In genomic region chr4:159175165-159175988, GRCh38 we compare ENCODE assay signal across 8 cellular contexts.
A peak's percentile ranks its signal among the peaks of the same experiment; 100 is the strongest.
DNase-seq lines count a peak whose midpoint lies in the region; ATAC-seq, FAIRE-seq and TF ChIP-seq lines count a peak whose summit lies in the region.

No MANE protein-coding gene starts in this region.

- DNase-seq in H54 (ENCODE audit: insufficient read length, low spot score) (peak; percentile 3), LNCaP clone FGC (ENCODE audit: low read depth) (peak; percentile 68), SHP77 (lab: John Stamatoyannopoulos, UW) (peak; percentile 65 to 75), glomerular visceral epithelial cell (ENCODE audit: extremely low spot score) (peak; percentile 93), trophoblast cell (peak; percentile 71 to 97), upper lobe of right lung (no peak)
- peak; percentile 76 for DNase-seq in activated naive CD4-positive, alpha-beta T cell treated with anti-CD3 and anti-CD28 coated beads for 36 hours

- peaks cover 75% of the 10 kb centered on the region for H3K4me1 Mint-ChIP-seq in activated naive CD4-positive, alpha-beta T cell treated with anti-CD3 and anti-CD28 coated beads for 36 hours (ENCODE audit: low read depth)

- peak overlapping the region; percentile 54 for H3K4me2 ChIP-seq in trophoblast cell (ENCODE audit: low read length)

- no peak overlapping the region for H2BK5ac ChIP-seq in trophoblast cell (ENCODE audit: low read depth, low read length, poor library complexity)

- no peak overlapping the region for H3K27ac Mint-ChIP-seq in activated naive CD4-positive, alpha-beta T cell treated with anti-CD3 and anti-CD28 coated beads for 36 hours

- H3K36me3 Mint-ChIP-seq in activated naive CD4-positive, alpha-beta T cell treated with anti-CD3 and anti-CD28 coated beads for 36 hours (ENCODE audit: low read depth), result no peaks in the 10 kb centered on the region

- H2BK120ac ChIP-seq in trophoblast cell (ENCODE audit: insufficient read depth, low read length, poor library complexity), result no peak overlapping the region

- no peak overlapping the region for H3K23ac ChIP-seq in trophoblast cell (ENCODE audit: low read length)

- no peak overlapping the region for H4K91ac ChIP-seq in trophoblast cell (ENCODE audit: low read depth, low read length)

- H3K27me3 ChIP-seq in trophoblast cell (ENCODE audit: insufficient read depth, low read length) (no peaks in the 10 kb centered on the region), upper lobe of right lung (no peaks in the 10 kb centered on the region)

- H3K27me3 Mint-ChIP-seq in activated naive CD4-positive, alpha-beta T cell treated with anti-CD3 and anti-CD28 coated beads for 36 hours (ENCODE audit: low read depth), result peaks cover 3% of the 10 kb centered on the region

- H3K79me2 ChIP-seq in trophoblast cell (ENCODE audit: control insufficient read depth, insufficient read depth, low read length, poor library complexity), result peaks cover 7% of the 10 kb centered on the region

- peaks cover 11 to 13% of the 10 kb centered on the region in 2 experiments for H3K4me1 ChIP-seq in trophoblast cell (ENCODE audit: control insufficient read depth in 1 of 2, insufficient read depth in 2 of 2, low read length in 2 of 2)
- H3K4me1 ChIP-seq in upper lobe of right lung, result peaks cover 61% of the 10 kb centered on the region

- no peak overlapping the region for H2AK5ac ChIP-seq in trophoblast cell (ENCODE audit: low read length)

- H2BK12ac ChIP-seq in trophoblast cell (ENCODE audit: low read length), result peak overlapping the region; percentile 73

- intact Hi-C loops in activated naive CD4-positive, alpha-beta T cell treated with anti-CD3 and anti-CD28 coated beads for 36 hours (cut with micrococcal nuclease), result loop anchor here (1.0 to 10.0 kb wide), 11 partner anchors 28 to 921 kb away; partner anchors contain the start of genes ETFDH and PPID
- intact Hi-C loops in upper lobe of right lung (cut with DNase I), result no loop called here

- WGBS in trophoblast cell (ENCODE audit: extremely low coverage, insufficient coverage, insufficient read length), result no CpG with 5 or more reads among the region's 12 CpGs

- no peak overlapping the region for H4K8ac ChIP-seq in trophoblast cell (ENCODE audit: low read depth, low read length)

- CTCF ChIA-PET in activated naive CD4-positive, alpha-beta T cell treated with anti-CD3 and anti-CD28 coated beads for 36 hours (lab: Charles Lee), result interaction anchor here (0.6 kb wide), 2 partner anchors 210 to 304 kb away, joined by 3 to 4 read pairs; no protein-coding TSS in a partner anchor

- H3K4me3 ChIP-seq in LNCaP clone FGC (ENCODE audit: low read depth, low read length), result peak overlapping the region; percentile 29
- H3K4me3 ChIP-seq in trophoblast cell (ENCODE audit: low read depth, low read length), result no peak overlapping the region
- H3K4me3 ChIP-seq in upper lobe of right lung, result no peak overlapping the region

- no peak overlapping the region for H3K9ac ChIP-seq in trophoblast cell (ENCODE audit: low read length)

- FAIRE-seq in G401.6 (lab: Jason Lieb, UNC), result peak; percentile 96
- peak; percentile 89 for FAIRE-seq in H54 (lab: Jason Lieb, UNC)

- TF ChIP-seq CTCF in LNCaP clone FGC (IDR thresholded peaks at IDR 0.05; ENCODE audit: control insufficient read depth, extremely low read depth, insufficient read depth), result peak; percentile 66
- TF ChIP-seq CTCF in upper lobe of right lung (IDR thresholded peaks at IDR 0.05), result peak; percentile 87

- peak overlapping the region; percentile 58 for H3K27ac ChIP-seq in trophoblast cell (ENCODE audit: low read depth, low read length)
- no peak overlapping the region for H3K27ac ChIP-seq in upper lobe of right lung

- peak; percentile 92 for ATAC-seq in upper lobe of right lung

- H3K36me3 ChIP-seq in trophoblast cell (ENCODE audit: control insufficient read depth in 1 of 2, insufficient read depth in 2 of 2, low read length in 2 of 2), result no peaks in the 10 kb centered on the region
- no peaks in the 10 kb centered on the region for H3K36me3 ChIP-seq in upper lobe of right lung

- no peak overlapping the region for H4K12ac ChIP-seq in trophoblast cell (ENCODE audit: low read depth, low read length)

- H3K4ac ChIP-seq in trophoblast cell (ENCODE audit: low read depth, low read length), result no peak overlapping the region

- TF ChIP-seq POLR2A in H54 (IDR thresholded peaks at IDR 0.05; ENCODE audit: low read depth, low read length), result no peak

- no peak overlapping the region for H2AFZ ChIP-seq in trophoblast cell (ENCODE audit: insufficient read depth, low read length, poor library complexity)

- H3K9me3 Mint-ChIP-seq in activated naive CD4-positive, alpha-beta T cell treated with anti-CD3 and anti-CD28 coated beads for 36 hours, result no peaks in the 10 kb centered on the region

- peaks cover 4% of the 10 kb centered on the region for H3K79me1 ChIP-seq in trophoblast cell (ENCODE audit: low read length)

- peak overlapping the region; percentile 44 for H3K4me3 Mint-ChIP-seq in activated naive CD4-positive, alpha-beta T cell treated with anti-CD3 and anti-CD28 coated beads for 36 hours

- no peak overlapping the region for H3K18ac ChIP-seq in trophoblast cell (ENCODE audit: low read length)

- H3K9me3 ChIP-seq in trophoblast cell (ENCODE audit: insufficient read depth, low read depth, low read length), result no peaks in the 10 kb centered on the region
- H3K9me3 ChIP-seq in upper lobe of right lung, result no peaks in the 10 kb centered on the region

- H3K14ac ChIP-seq in trophoblast cell (ENCODE audit: low read length), result no peak overlapping the region
